19 cellular contexts compared by ENCODE assay signal in genomic region chr1:174991473-174991872, GRCh38.
"Had no signal": no experiment of that assay in that cellular context is flagged by ENCODE, and none has a peak within 500 bp of the region (broad histone marks: within the 10 kb centered on the region; RNA-seq: fewer than 3 reads in every experiment).

No MANE protein-coding gene starts in this region.

- DNase-seq: activated CD4-positive, CD25-positive, alpha-beta regulatory T cell; activated effector memory CD4-positive, alpha-beta T cell treated with Interleukin-2 at 50 U/mL for 16 hours; activated T-cell treated with anti-CD3 and anti-CD28 coated beads, Interleukin-2, amount 50 U/mL, for 24 hours; anterior cingulate cortex; dorsolateral prefrontal cortex; esophagus squamous epithelium; foreskin keratinocyte; head of caudate nucleus; left colon; psoas muscle; right lobe of liver; spleen; stimulated activated CD4-positive, alpha-beta T cell treated with anti-CD3 and anti-CD28 coated beads, Interleukin-1b, Interleukin-23, amount 100 ng/mL, for 48 hours had no signal

- H3K9me3 Mint-ChIP-seq: activated T-cell treated with anti-CD3 and anti-CD28 coated beads, Interleukin-2, amount 50 U/mL, for 24 hours; natural killer cell treated with Interleukin-12 subunit alpha and Interleukin-12 subunit beta and Interleukin-15 and Interleukin-18, amount 100 ng/mL, for 72 hours; stimulated activated memory B cell treated with anti-CD40 and anti-IgM and Interleukin-4, amounts not matched to agents 10 μg/mL and 1 μg/mL and 100 μg/mL, for 72 hours had no signal

- H3K27me3 Mint-ChIP-seq: activated naive CD8-positive, alpha-beta T cell; activated T-cell treated with anti-CD3 and anti-CD28 coated beads, Interleukin-2, amount 50 U/mL, for 24 hours; natural killer cell treated with Interleukin-12 subunit alpha and Interleukin-12 subunit beta and Interleukin-15 and Interleukin-18, amount 100 ng/mL, for 72 hours; stimulated activated memory B cell treated with anti-CD40 and anti-IgM and Interleukin-4, amounts not matched to agents 10 μg/mL and 1 μg/mL and 100 μg/mL, for 72 hours had no signal

- H3K9me3 ChIP-seq: breast epithelium, esophagus squamous epithelium, psoas muscle, right lobe of liver, spleen, tibial nerve had no signal

- H3K27me3 ChIP-seq: breast epithelium, dorsolateral prefrontal cortex, esophagus squamous epithelium, foreskin keratinocyte, right lobe of liver, spleen, tibial nerve had no signal

- H3K36me3 ChIP-seq: breast epithelium, right lobe of liver, tibial nerve had no signal

- H3K4me3 ChIP-seq: lung had no signal

- ATAC-seq: foreskin keratinocyte; natural killer cell treated with Interleukin-12 subunit alpha and Interleukin-12 subunit beta and Interleukin-15 and Interleukin-18, amount 100 ng/mL, for 72 hours; stimulated activated memory B cell treated with anti-CD40 and anti-IgM and Interleukin-4, amounts not matched to agents 10 μg/mL and 1 μg/mL and 100 μg/mL, for 72 hours had no signal
